Comparison of ENCODE assay signal across 23 cellular contexts in genomic region chr9:4092793-4093709, GRCh38.
A peak's percentile ranks its signal among the peaks of the same experiment; 100 is the strongest.
DNase-seq lines count a peak whose midpoint lies in the region; ATAC-seq, FAIRE-seq and TF ChIP-seq lines count a peak whose summit lies in the region.
"Had no signal": no experiment of that assay in that cellular context is flagged by ENCODE, and none has a peak within 500 bp of the region (broad histone marks: within the 10 kb centered on the region; RNA-seq: fewer than 3 reads in every experiment).

No MANE protein-coding gene starts in this region.

- peaks cover 2 to 54% (median 17%) of the 10 kb centered on the region in 3 donors for H3K4me1 ChIP-seq in gastroesophageal sphincter
- peaks cover 0 to 16% of the 10 kb centered on the region in 2 donors for H3K4me1 ChIP-seq in lung (ENCODE audit: control insufficient read depth in 2 of 2, insufficient read depth in 2 of 2, low read length in 2 of 2)
- H3K4me1 ChIP-seq in smooth muscle cell (ENCODE audit: low read depth), result peaks cover 11% of the 10 kb centered on the region

- FAIRE-seq in H54 (lab: Jason Lieb, UNC), result no peak
- FAIRE-seq: GM18507, TTC549 had no signal

- DNase-seq in LoVo (ENCODE audit: low spot score) (peak; percentile 40), lung (ENCODE audit: low spot score) (no peak), smooth muscle cell (lab: John Stamatoyannopoulos, UW; ENCODE audit: unreplicated experiment) (no peak), NCI-H1694 treated with DMSO at 0.1 percent for 48 hours (lab: John Stamatoyannopoulos, UW) (no peak), H54 (ENCODE audit: insufficient read length, low spot score) (no peak), HuH-7.5 (ENCODE audit: low spot score) (no peak)
- DNase-seq in stimulated activated CD4-positive, alpha-beta T cell treated with anti-CD3 and anti-CD28 coated beads, Interleukin-15, amount 100 ng/mL, for 24 hours, result no peak
- DNase-seq: activated CD4-positive, alpha-beta T cell treated with anti-CD3 and anti-CD28 coated beads, Interleukin-2, amount 50 U/mL, for 1 hour; activated gamma-delta T cell; amniotic stem cell; Calu3; central memory CD4-positive, alpha-beta T cell; effector CD8-positive, alpha-beta T cell; glutamatergic neuron; NCI-H1105 treated with DMSO at 0.1 percent for 48 hours; NCI-H524 treated with DMSO at 0.1 percent for 48 hours; retina had no signal

- TF ChIP-seq EP300 in gastroesophageal sphincter (IDR thresholded peaks at IDR 0.05), result no peak

- H3K79me2 ChIP-seq in smooth muscle cell (ENCODE audit: low read depth), result no peaks in the 10 kb centered on the region

- H3F3A ChIP-seq in smooth muscle cell (ENCODE audit: low read depth), result no peaks in the 10 kb centered on the region

- H3K9ac ChIP-seq in smooth muscle cell (ENCODE audit: low read depth), result no peak overlapping the region

- no peaks in the 10 kb centered on the region for H4K20me1 ChIP-seq in smooth muscle cell (ENCODE audit: low read depth)

- H3K9me3 ChIP-seq in gastroesophageal sphincter, result no peaks in the 10 kb centered on the region
- no peaks in the 10 kb centered on the region for H3K9me3 ChIP-seq in lung (ENCODE audit: control insufficient read depth in 2 of 2, insufficient read depth in 1 of 2, low read length in 1 of 2)
- H3K9me3 ChIP-seq in smooth muscle cell (replicated peaks; ENCODE audit: low read depth), result no peaks in the 10 kb centered on the region
- H3K9me3 ChIP-seq: tibial nerve had no signal

- no peak overlapping the region for H3K4me3 ChIP-seq in gastroesophageal sphincter
- H3K4me3 ChIP-seq in lung, result no peak overlapping the region
- no peak overlapping the region for H3K4me3 ChIP-seq in smooth muscle cell
- H3K4me3 ChIP-seq: tibial nerve had no signal

- TF ChIP-seq POLR2A in gastroesophageal sphincter (IDR thresholded peaks at IDR 0.05) (no peak), H54 (IDR thresholded peaks at IDR 0.05; ENCODE audit: low read depth, low read length) (no peak)

- H2AFZ ChIP-seq in smooth muscle cell (ENCODE audit: low read depth), result no peak overlapping the region

- peak overlapping the region; percentile 50 for H3K4me2 ChIP-seq in smooth muscle cell

- H3K27ac ChIP-seq in gastroesophageal sphincter, result peak overlapping the region in 3 of 4 donors; percentile 1 to 70 (median 60)
- peak overlapping the region; percentile 13 to 22 for H3K27ac ChIP-seq in lung (ENCODE audit: low read depth in 1 of 2, low read length in 1 of 2)
- H3K27ac ChIP-seq in smooth muscle cell (ENCODE audit: low read depth), result peak overlapping the region; percentile 52
- H3K27ac ChIP-seq: tibial nerve had no signal

- TF ChIP-seq CTCF in gastroesophageal sphincter (IDR thresholded peaks at IDR 0.05) (no peak), lung (IDR thresholded peaks at IDR 0.05; ENCODE audit: control extremely low read depth, extremely low read depth) (no peak), smooth muscle cell (IDR thresholded peaks at IDR 0.05; ENCODE audit: borderline replicate concordance, insufficient read depth, poor library complexity, severe bottlenecking) (no peak)

- WGBS in gastroesophageal sphincter (ENCODE audit: low coverage in 1 of 2), 2 donors, result 30 to 47% methylated on average over 7 of the region's 7 CpGs
- 62 to 73% methylated on average over 7 of the region's 7 CpGs for WGBS in lung, 2 donors
- WGBS in smooth muscle cell (ENCODE audit: low lambda C conversion rate), result 66% methylated on average over 7 of the region's 7 CpGs

- H3K36me3 ChIP-seq in gastroesophageal sphincter (no peaks in the 10 kb centered on the region), lung (ENCODE audit: control insufficient read depth in 2 of 2, insufficient read depth in 2 of 2, low read length in 2 of 2) (no peaks in the 10 kb centered on the region), smooth muscle cell (ENCODE audit: low read depth) (no peaks in the 10 kb centered on the region)
- H3K36me3 ChIP-seq: tibial nerve had no signal

- peak; percentile 52 for ATAC-seq in gastroesophageal sphincter
- no peak for ATAC-seq in lung (ENCODE audit: insufficient read depth, low FRiP score)
- ATAC-seq: esophagus mucosa; stimulated activated memory B cell treated with anti-CD40 and anti-IgM and Interleukin-4, amounts not matched to agents 10 μg/mL and 1 μg/mL and 100 μg/mL, for 72 hours had no signal

- no peaks in the 10 kb centered on the region for H3K27me3 ChIP-seq in gastroesophageal sphincter
- H3K27me3 ChIP-seq in lung (ENCODE audit: control insufficient read depth, insufficient read depth), result no peaks in the 10 kb centered on the region
- H3K27me3 ChIP-seq in smooth muscle cell (ENCODE audit: low read depth), result no peaks in the 10 kb centered on the region
- H3K27me3 ChIP-seq: tibial nerve had no signal
